1 cellular context compared by ENCODE assay signal in the genomic region with DNA sequence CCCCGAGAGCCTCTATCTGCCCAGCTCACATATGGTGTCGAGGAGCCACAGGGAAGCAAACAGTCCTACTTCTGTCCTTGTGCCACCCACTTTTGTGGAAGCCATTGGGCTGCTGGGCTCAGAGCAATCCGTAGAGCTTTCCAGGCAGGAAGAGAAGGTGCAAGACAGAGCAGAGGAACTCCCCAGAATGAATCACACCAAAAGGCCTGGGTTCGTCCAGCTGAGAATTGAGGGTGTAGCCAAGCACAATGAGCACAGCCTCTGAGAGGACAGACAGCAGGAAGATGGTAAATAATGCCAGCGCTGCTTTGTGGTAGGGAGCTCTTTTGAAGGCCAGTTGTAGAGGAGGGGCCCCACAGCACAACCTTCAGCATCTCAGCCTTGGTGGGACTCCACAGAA.
TF ChIP-seq lines count a peak whose summit lies in the region.

No MANE protein-coding gene starts in this region.

TF ChIP-seq in H1, 55 proteins besides CTCF, POLR2A, EP300 and RAD21 (continued from another document):
- no peak for TF ChIP-seq TAF7 (optimal IDR thresholded peaks at IDR 0.05; ENCODE audit: borderline replicate concordance, low read depth, low read length)
- TF ChIP-seq SRF (IDR thresholded peaks at IDR 0.05; ENCODE audit: low read depth, low read length): no peak
- no peak for TF ChIP-seq YY1 (IDR thresholded peaks at IDR 0.05; ENCODE audit: low read depth, low read length)
